In genomic region chr6:131519670-131520436, GRCh38 we compare ENCODE assay signal across 8 cellular contexts. TPM values are rescaled to one million over a fixed set of nuclear protein-coding genes. Genes with fewer than 3 reads are reported as not detected.
DNase-seq lines count a peak whose midpoint lies in the region; TF ChIP-seq lines count a peak whose summit lies in the region.

No MANE protein-coding gene starts in this region.

- DNase-seq in AG04449 (ENCODE audit: low read depth, low spot score) (no peak), HFFc6 (peak; percentile 52), MG63 (peak; percentile 5), WERI-Rb-1 (peak; percentile 57), epithelial cell of esophagus (ENCODE audit: low read depth) (peak; percentile 60), non-pigmented ciliary epithelial cell (ENCODE audit: low read depth) (peak; percentile 17), lower leg skin (ENCODE audit: low spot score in 2 of 2) (no peak)

- H3K36me3 Mint-ChIP-seq in HFFc6 (ENCODE audit: low read depth), result no peaks in the 10 kb centered on the region

- POLR2A ChIA-PET in AG04449 (lab: Yijun Ruan, JAX), result no interaction called here

- intact Hi-C loops in lower leg skin (cut with DNase I; ENCODE audit: low total_unique reads), result no loop called here

- CTCF ChIA-PET in AG04449 (lab: Yijun Ruan, JAX), result interaction anchor here (0.7 to 4.2 kb wide), 14 partner anchors 8 to 338 kb away, joined by 3 to 24 read pairs (median 3); no protein-coding TSS in a partner anchor

- no peak overlapping the region for H3K27ac ChIP-seq in WERI-Rb-1

- 33 to 63% methylated on average over 2 of the region's 2 CpGs for WGBS in lower leg skin, 2 donors

- TF ChIP-seq CTCF in AG04449 (IDR thresholded peaks at IDR 0.05; ENCODE audit: insufficient read depth, low read length, missing control alignments) (peak; percentile 64), GM12873 (IDR thresholded peaks at IDR 0.05; ENCODE audit: insufficient read depth, low read depth, low read length, missing control alignments) (peak; percentile 80), HFFc6 (IDR thresholded peaks at IDR 0.05) (peak; percentile 80), WERI-Rb-1 (IDR thresholded peaks at IDR 0.05; ENCODE audit: low read depth, low read length) (peak; percentile 69), epithelial cell of esophagus (IDR thresholded peaks at IDR 0.05; ENCODE audit: insufficient read depth, low read depth, low read length, missing control alignments) (peak; percentile 79), lower leg skin (IDR thresholded peaks at IDR 0.05) (no peak)

- H3K9me3 Mint-ChIP-seq in HFFc6, result no peaks in the 10 kb centered on the region

- no peaks in the 10 kb centered on the region; the same call in 1 of the 2 replicates for H3K27me3 ChIP-seq in MG63
- no peaks in the 10 kb centered on the region for H3K27me3 ChIP-seq in WERI-Rb-1 (ENCODE audit: insufficient read depth, low read depth, severe bottlenecking)

- H3K27ac Mint-ChIP-seq in HFFc6, result no peak overlapping the region

- H3K36me3 ChIP-seq in MG63, result no peaks in the 10 kb centered on the region
- no peaks in the 10 kb centered on the region for H3K36me3 ChIP-seq in WERI-Rb-1

- H3K4me1 Mint-ChIP-seq in HFFc6 (ENCODE audit: low read depth), result no peaks in the 10 kb centered on the region

- no peak for TF ChIP-seq POLR2A in lower leg skin (IDR thresholded peaks at IDR 0.05)

- H3K9me3 ChIP-seq in MG63, result peaks cover 13% of the 10 kb centered on the region
- peaks cover 3% of the 10 kb centered on the region for H3K9me3 ChIP-seq in WERI-Rb-1 (ENCODE audit: severe bottlenecking)

- peaks cover 2% of the 10 kb centered on the region for H3K27me3 Mint-ChIP-seq in HFFc6 (ENCODE audit: insufficient read depth)

- H3K4me3 ChIP-seq in AG04449 (ENCODE audit: low read depth, low read length) (no peak overlapping the region), MG63 (no peak overlapping the region), WERI-Rb-1 (ENCODE audit: low read depth, low read length) (no peak overlapping the region), epithelial cell of esophagus (ENCODE audit: low read length) (no peak overlapping the region), lower leg skin (ENCODE audit: low read depth, poor library complexity, severe bottlenecking) (no peak overlapping the region)

- H3K4me3 Mint-ChIP-seq in HFFc6, result no peak overlapping the region

RNA-seq across cellular contexts. Expression of gene ARG1, which starts 53.2 kb away (rescaled TPM):
- total RNA-seq in HFFc6 (2021; fragmentation: NEBNext Ultra II Directional; extraction: Animal tissue kit (Norgen Biotek cat#: 25700)), result not detected
- not detected in 2 replicates for total RNA-seq in MG63 (2014; rRNA removed; shearing (Covaris generic); ENCODE audit: low replicate concordance)
- 100 to 1,000 TPM; 104 to 248 (median 220) TPM for total RNA-seq in lower leg skin

Comparison
In these comparisons a context has a peak if more than half of its experiments do, and no peak if none do; other contexts are left out.
1. DNase-seq: peak in HFFc6 (single experiment), MG63 (single experiment), WERI-Rb-1 (single experiment), epithelial cell of esophagus (single experiment) and non-pigmented ciliary epithelial cell (single experiment); none in AG04449 (single experiment) and lower leg skin (0 of 2).
2. CTCF ChIP-seq: peak in AG04449 (single experiment), GM12873 (single experiment), HFFc6 (single experiment), WERI-Rb-1 (single experiment) and epithelial cell of esophagus (single experiment); none in lower leg skin (0 of 3).
3. RNA of gene ARG1, which starts 53.2 kb away (total RNA-seq): 104 to 248 TPM in lower leg skin; not detected in HFFc6 and not detected in MG63; every median in the first group is over 100 times any median in the second.